In genomic region chr7:82578430-82578829, GRCh38 we compare ENCODE assay signal across 21 cellular contexts.
A peak's percentile ranks its signal among the peaks of the same experiment; 100 is the strongest.
DNase-seq lines count a peak whose midpoint lies in the region; FAIRE-seq and TF ChIP-seq lines count a peak whose summit lies in the region.
"Had no signal": no experiment of that assay in that cellular context is flagged by ENCODE, and none has a peak within 500 bp of the region (broad histone marks: within the 10 kb centered on the region; RNA-seq: fewer than 3 reads in every experiment).

No MANE protein-coding gene starts in this region.

- H3K79me2 ChIP-seq in fibroblast of lung (ENCODE audit: control insufficient read depth, insufficient read depth, low read length) = no peaks in the 10 kb centered on the region

- WGBS in small intestine, 3 donors = 5 to 26% (median 6%) methylated on average over 1 of the region's 1 CpG

- TF ChIP-seq CTCF in fibroblast of lung (conservative IDR thresholded peaks at IDR 0.05 in 1 of 2, IDR thresholded peaks at IDR 0.05 in 1 of 2; ENCODE audit: low read depth in 1 of 2, low read length in 2 of 2) (no peak), dorsolateral prefrontal cortex (IDR thresholded peaks at IDR 0.05 in 54 of 56, conservative IDR thresholded peaks at IDR 0.05 in 2 of 56; ENCODE audit: low read depth in 1 of 56, partially characterized antibody in 56 of 56) (no peak), coronary artery (IDR thresholded peaks at IDR 0.05) (no peak)

- DNase-seq in NCI-H2171 (lab: John Stamatoyannopoulos, UW) (peak; percentile 8), NCI-H2171 treated with DMSO at 0.1 percent for 48 hours (lab: John Stamatoyannopoulos, UW) (no peak), RPMI7951 (ENCODE audit: low read depth) (peak; percentile 11), fibroblast of lung (ENCODE audit: low read depth in 2 of 2) (peak; percentile 36 to 55), small intestine (peak; percentile 19), SKM-1 treated with dmso at 0.1 percent for 144 hours (lab: John Stamatoyannopoulos, UW; ENCODE audit: unreplicated experiment) (no peak), dorsolateral prefrontal cortex (no peak), coronary artery (ENCODE audit: low spot score) (no peak)
- DNase-seq: activated CD4-positive, alpha-beta T cell treated with anti-CD3 and anti-CD28 coated beads for 36 hours; activated effector memory CD4-positive, alpha-beta T cell treated with Interleukin-2 at 50 U/mL for 16 hours; adrenal gland; cortex of kidney; DMS79; kidney; NCI-H1092 treated with DMSO at 0.1 percent for 48 hours; stimulated activated naive CD4-positive, alpha-beta T cell treated with Interleukin-2 at 50 U/mL for 16 hours; T1000; upper lobe of left lung had no signal

- H3K4me2 ChIP-seq in fibroblast of lung (ENCODE audit: extremely low read depth, insufficient read depth, low read length) = no peak overlapping the region
- H3K4me2 ChIP-seq: KMS-11 had no signal

- H4K20me1 ChIP-seq in fibroblast of lung (ENCODE audit: control insufficient read depth, extremely low read depth, insufficient read depth, low read length) = no peaks in the 10 kb centered on the region

- H3K36me3 ChIP-seq in fibroblast of lung (ENCODE audit: control insufficient read depth, insufficient read depth, low read length) = no peaks in the 10 kb centered on the region
- no peaks in the 10 kb centered on the region for H3K36me3 ChIP-seq in small intestine (ENCODE audit: control insufficient read depth in 2 of 2, insufficient read depth in 2 of 2, low read length in 2 of 2)
- H3K36me3 ChIP-seq: adrenal gland, upper lobe of left lung had no signal

- intact Hi-C loops in dorsolateral prefrontal cortex (cut with DNase I) = loop anchor here (5.0 to 10.0 kb wide), 4 partner anchors 94 to 1074 kb away; partner anchors contain the start of gene CACNA2D1 (in 1 of the 2)

- H3K27ac ChIP-seq in fibroblast of lung (ENCODE audit: insufficient read depth, low read length) (no peak overlapping the region), small intestine (ENCODE audit: low read depth in 1 of 2, low read length in 1 of 2) (no peak overlapping the region), dorsolateral prefrontal cortex (peak overlapping the region in 1 of 59 donors; percentile 6), coronary artery (no peak overlapping the region)
- H3K27ac ChIP-seq: adrenal gland, KMS-11, SK-N-MC, upper lobe of left lung had no signal

- H3K4me3 ChIP-seq in fibroblast of lung (replicated peaks in 1 of 4; ENCODE audit: control extremely low read depth in 1 of 4, insufficient read depth in 1 of 4, low read depth in 3 of 4, low read length in 4 of 4) = no peak overlapping the region
- no peak overlapping the region for H3K4me3 ChIP-seq in small intestine (ENCODE audit: low read depth in 1 of 2, low read length in 2 of 2)
- no peak overlapping the region for H3K4me3 ChIP-seq in dorsolateral prefrontal cortex
- no peak overlapping the region for H3K4me3 ChIP-seq in coronary artery
- H3K4me3 ChIP-seq: adrenal gland, SK-N-MC, upper lobe of left lung had no signal

- H3K4me1 ChIP-seq in fibroblast of lung (ENCODE audit: control insufficient read depth, extremely low read depth, insufficient read depth, low read length) = no peaks in the 10 kb centered on the region
- no peaks in the 10 kb centered on the region for H3K4me1 ChIP-seq in small intestine (ENCODE audit: control insufficient read depth in 2 of 2, insufficient read depth in 1 of 2, low read depth in 1 of 2, low read length in 1 of 2)
- H3K4me1 ChIP-seq: adrenal gland, upper lobe of left lung had no signal

- H2AFZ ChIP-seq in fibroblast of lung (ENCODE audit: low read length) = no peak overlapping the region

- no peaks in the 10 kb centered on the region for H3K9me3 ChIP-seq in fibroblast of lung (ENCODE audit: control insufficient read depth, insufficient read depth, low read depth, low read length)
- H3K9me3 ChIP-seq in small intestine (ENCODE audit: control insufficient read depth, low read depth) = no peaks in the 10 kb centered on the region
- H3K9me3 ChIP-seq: adrenal gland, upper lobe of left lung had no signal

- H3K9ac ChIP-seq in fibroblast of lung (ENCODE audit: insufficient read depth, low read length) = no peak overlapping the region
- H3K9ac ChIP-seq: KMS-11 had no signal

- H3K27me3 ChIP-seq in fibroblast of lung (ENCODE audit: control insufficient read depth, insufficient read depth, low read length) = no peaks in the 10 kb centered on the region
- H3K27me3 ChIP-seq in small intestine (ENCODE audit: control insufficient read depth in 2 of 2, insufficient read depth in 2 of 2, low read length in 2 of 2) = no peaks in the 10 kb centered on the region
- H3K27me3 ChIP-seq in dorsolateral prefrontal cortex = no peaks in the 10 kb centered on the region
- H3K27me3 ChIP-seq: adrenal gland, upper lobe of left lung had no signal

- FAIRE-seq in small intestine (lab: Jason Lieb, UNC) = no peak
- FAIRE-seq: A204.1, kidney had no signal

Comparison
In these comparisons a context has a peak if more than half of its experiments do, and no peak if none do; other contexts are left out.
1. DNase-seq: peak in NCI-H2171 (single experiment), RPMI7951 (single experiment), fibroblast of lung (2 of 2) and small intestine (single experiment); none in NCI-H2171 treated with DMSO at 0.1 percent for 48 hours (single experiment), SKM-1 treated with dmso at 0.1 percent for 144 hours (single experiment), dorsolateral prefrontal cortex (0 of 10) and coronary artery (single experiment).